In genomic region chr10:33237736-33238624, GRCh38 we compare ENCODE assay signal across 10 cellular contexts.
DNase-seq lines count a peak whose midpoint lies in the region; ATAC-seq and TF ChIP-seq lines count a peak whose summit lies in the region.
"Had no signal": no experiment of that assay in that cellular context is flagged by ENCODE, and none has a peak within 500 bp of the region (broad histone marks: within the 10 kb centered on the region; RNA-seq: fewer than 3 reads in every experiment).

No MANE protein-coding gene starts in this region.

- peaks cover 3% of the 10 kb centered on the region; the same call in 1 of the 2 replicates for H3K36me3 ChIP-seq in Panc1 (ENCODE audit: control insufficient read depth, insufficient read depth, low read length)

- POLR2A ChIA-PET in Panc1 (lab: Charles Lee): no interaction called here

- no TSS peak for BruUV-seq in Panc1 (replicated peaks; lab: Mats Ljungman, UMichigan)

- DNase-seq in EH (ENCODE audit: low read depth) (peak; percentile 97), Panc1 (ENCODE audit: low read depth, low spot score) (peak; percentile 91), epithelial cell of esophagus (ENCODE audit: low read depth) (peak; percentile 97), omental fat pad (ENCODE audit: low spot score) (no peak), COR-L47 (lab: John Stamatoyannopoulos, UW) (no peak), cerebellar nuclear complex (lab: John Stamatoyannopoulos, UW) (no peak)
- DNase-seq in activated CD4-positive, alpha-beta T cell treated with anti-CD3 and anti-CD28 coated beads for 48 hours: no peak
- DNase-seq: amygdala, KG1 had no signal

- peaks cover 80% of the 10 kb centered on the region for H3K4me1 ChIP-seq in Panc1 (ENCODE audit: control insufficient read depth, insufficient read depth, low read length)

- TF ChIP-seq CTCF in Panc1 (IDR thresholded peaks at IDR 0.05) (no peak), epithelial cell of esophagus (IDR thresholded peaks at IDR 0.05; ENCODE audit: insufficient read depth, low read depth, low read length, missing control alignments) (no peak), omental fat pad (IDR thresholded peaks at IDR 0.05) (no peak)

- intact Hi-C loops in Panc1 (cut with micrococcal nuclease; ENCODE audit: unreplicated experiment): no loop called here

- H3K27me3 ChIP-seq in Panc1 (ENCODE audit: control insufficient read depth, insufficient read depth, low read length): no peaks in the 10 kb centered on the region

- ATAC-seq in Panc1 (peak; percentile 95), omental fat pad (ENCODE audit: low FRiP score) (peak; percentile 62), GM19035 (IDR thresholded peaks at IDR 0.05; ENCODE audit: unreplicated experiment) (no peak)

- H3K4me3 ChIP-seq in Panc1 (ENCODE audit: low read depth in 2 of 2, low read length in 2 of 2) (no peak overlapping the region), epithelial cell of esophagus (ENCODE audit: low read length) (no peak overlapping the region)

- H3K27ac ChIP-seq in Panc1 (ENCODE audit: low read length): peak overlapping the region; percentile 96

- CTCF ChIA-PET in Panc1 (lab: Charles Lee): interaction anchor here (0.6 kb wide), 1 partner anchor 18 kb away, joined by 3 read pairs; no protein-coding TSS in a partner anchor

- in situ Hi-C loops in Panc1 (cut with HindIII; ENCODE audit: low pct_unique_long_range_greater_than_20kb, low sequenced_read_pairs): no loop called here

- no peaks in the 10 kb centered on the region for H3K9me3 ChIP-seq in Panc1 (ENCODE audit: control insufficient read depth, insufficient read depth, low read depth, low read length)

Comparison
In these comparisons a context has a peak if more than half of its experiments do, and no peak if none do; other contexts are left out.
1. DNase-seq: peak in EH (single experiment), Panc1 (single experiment) and epithelial cell of esophagus (single experiment); none in omental fat pad (single experiment), COR-L47 (single experiment), activated CD4-positive, alpha-beta T cell treated with anti-CD3 and anti-CD28 coated beads for 48 hours (single experiment) and cerebellar nuclear complex (0 of 2).